In genomic region chr1:235688096-235688495, GRCh38 we compare ENCODE assay signal across 30 cellular contexts. TPM values are rescaled to one million over a fixed set of nuclear protein-coding genes. Genes with fewer than 3 reads are reported as not detected.
"Had no signal": no experiment of that assay in that cellular context is flagged by ENCODE, and none has a peak within 500 bp of the region (broad histone marks: within the 10 kb centered on the region; RNA-seq: fewer than 3 reads in every experiment).

No MANE protein-coding gene starts in this region.

- H3K4me3 ChIP-seq: adrenal gland, body of pancreas, breast epithelium had no signal

- DNase-seq: activated CD4-positive, alpha-beta memory T cell treated with anti-CD3 and anti-CD28 coated beads for 36 hours; activated CD4-positive, alpha-beta T cell treated with anti-CD3 and anti-CD28 coated beads for 36 hours; activated CD4-positive, alpha-beta T cell treated with anti-CD3 and anti-CD28 coated beads, Interleukin-2, amount 50 U/mL, for 1 hour; activated CD8-positive, alpha-beta memory T cell treated with anti-CD3 and anti-CD28 coated beads, Interleukin-2, amount 50 U/mL, for 48 hours; activated gamma-delta T cell treated with Interleukin-2 at 50 U/mL for 16 hours; activated naive CD4-positive, alpha-beta T cell treated with anti-CD3 and anti-CD28 coated beads for 36 hours; adrenal gland; body of pancreas; NCI-H1092 treated with DMSO at 0.1 percent for 48 hours; NCI-H1417; NCI-H146; NCI-H187; NCI-H2029 treated with DMSO at 0.1 percent for 48 hours; NCI-H2107; NCI-H2171; NCI-H510A; NCI-H526; NCI-H748 treated with DMSO at 0.1 percent for 48 hours; NK-92 treated with Interleukin-12 subunit alpha and Interleukin-12 subunit beta, amount 100 ng/mL, for 24 hours; PC-3; SIG-M5; T1000 had no signal

- H3K36me3 ChIP-seq: breast epithelium had no signal

- H3K4me3 Mint-ChIP-seq: activated CD4-positive, alpha-beta memory T cell treated with anti-CD3 and anti-CD28 coated beads for 36 hours; activated CD4-positive, alpha-beta T cell treated with anti-CD3 and anti-CD28 coated beads for 36 hours; activated naive CD4-positive, alpha-beta T cell treated with anti-CD3 and anti-CD28 coated beads for 36 hours; WTC11 had no signal

- ATAC-seq: activated CD4-positive, alpha-beta T cell treated with anti-CD3 and anti-CD28 coated beads for 36 hours; activated CD4-positive, CD25-positive, alpha-beta regulatory T cell treated with anti-CD3 and anti-CD28 coated beads, Interleukin-2, amount 50 U/mL, for 24 hours; activated naive CD4-positive, alpha-beta T cell treated with anti-CD3 and anti-CD28 coated beads, Interleukin-2, amount 50 U/mL, for 72 hours; body of pancreas; PC-3; Right ventricle myocardium inferior; WTC11 had no signal

- H3K4me1 Mint-ChIP-seq: activated CD4-positive, alpha-beta T cell treated with anti-CD3 and anti-CD28 coated beads for 36 hours; WTC11 had no signal

- H3K27me3 ChIP-seq: adrenal gland, body of pancreas, breast epithelium had no signal

- H3K27ac ChIP-seq: adrenal gland, body of pancreas, breast epithelium, RWPE1 had no signal

- H3K36me3 Mint-ChIP-seq: WTC11 had no signal

- H3K9me3 ChIP-seq: adrenal gland, body of pancreas, breast epithelium had no signal

- H3K4me1 ChIP-seq: adrenal gland, body of pancreas, breast epithelium had no signal

- H3K27ac Mint-ChIP-seq: activated CD4-positive, alpha-beta memory T cell treated with anti-CD3 and anti-CD28 coated beads for 36 hours; activated CD4-positive, alpha-beta T cell treated with anti-CD3 and anti-CD28 coated beads for 36 hours; activated naive CD4-positive, alpha-beta T cell treated with anti-CD3 and anti-CD28 coated beads for 36 hours; activated naive CD4-positive, alpha-beta T cell treated with anti-CD3 and anti-CD28 coated beads, Interleukin-2, amount 50 U/mL, for 72 hours; WTC11 had no signal

- FAIRE-seq: astrocyte, RCC 7860 had no signal

- H3K9me3 Mint-ChIP-seq: activated CD4-positive, alpha-beta memory T cell treated with anti-CD3 and anti-CD28 coated beads for 36 hours; activated naive CD4-positive, alpha-beta T cell treated with anti-CD3 and anti-CD28 coated beads for 36 hours; activated naive CD4-positive, alpha-beta T cell treated with anti-CD3 and anti-CD28 coated beads, Interleukin-2, amount 50 U/mL, for 72 hours had no signal

- H3K27me3 Mint-ChIP-seq: activated CD4-positive, alpha-beta memory T cell treated with anti-CD3 and anti-CD28 coated beads for 36 hours; activated CD4-positive, alpha-beta T cell treated with anti-CD3 and anti-CD28 coated beads for 36 hours had no signal

RNA-seq across cellular contexts. Expression of gene GNG4, which starts 38.5 kb away (rescaled TPM):
- total RNA-seq: Right ventricle myocardium inferior had no signal
